ENCODE assay signal across 20 cellular contexts in the genomic region with DNA sequence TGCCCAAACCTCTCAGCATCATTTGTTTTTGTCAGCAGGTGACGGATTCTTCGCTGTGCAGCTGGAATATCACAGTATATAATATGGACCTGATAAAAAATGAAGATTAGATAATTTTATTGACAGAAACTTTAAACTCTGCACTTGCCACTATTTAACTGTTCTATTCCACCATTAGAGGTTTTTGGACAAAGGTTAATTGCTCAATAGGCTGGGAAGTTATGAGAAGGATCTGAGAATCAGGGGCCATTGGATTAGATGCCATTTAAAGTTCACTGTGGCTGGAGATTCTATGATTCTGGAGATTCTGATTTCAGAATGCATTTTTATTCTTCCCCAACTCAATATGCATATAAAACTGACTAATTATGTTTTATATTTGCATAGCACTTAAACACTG.
"Had no signal": no experiment of that assay in that cellular context is flagged by ENCODE, and none has a peak within 500 bp of the region (broad histone marks: within the 10 kb centered on the region; RNA-seq: fewer than 3 reads in every experiment).

No MANE protein-coding gene starts in this region.

- H3K79me2 ChIP-seq: parathyroid adenoma had no signal

- H3K4me3 ChIP-seq: dorsolateral prefrontal cortex, mucosa of descending colon, thoracic aorta, transverse colon, upper lobe of right lung, vagina had no signal

- H3K9ac ChIP-seq: parathyroid adenoma had no signal

- DNase-seq: dorsolateral prefrontal cortex; effector CD4-positive, alpha-beta T cell; hypothalamus; immature natural killer cell; islet precursor cell; kidney glomerular epithelial cell; mesenchymal stem cell; mucosa of descending colon; naive B cell; stimulated activated CD4-positive, alpha-beta T cell treated with anti-CD3 and anti-CD28 coated beads, Interleukin-15, amount 100 ng/mL, for 24 hours; stimulated activated CD4-positive, alpha-beta T cell treated with anti-CD3 and anti-CD28 coated beads, Interleukin-2, amount 100 ng/mL, for 48 hours; stimulated activated naive B cell treated with anti-CD40 and anti-IgM and Interleukin-4, amounts not matched to agents 10 μg/mL and 1 μg/mL and 100 μg/mL, for 72 hours; transverse colon; upper lobe of right lung had no signal

- H3K4me1 ChIP-seq: parathyroid adenoma, upper lobe of right lung had no signal

- H3K9me3 ChIP-seq: mucosa of descending colon, neutrophil, thoracic aorta, transverse colon, upper lobe of right lung, vagina had no signal

- H3K36me3 ChIP-seq: neutrophil, thoracic aorta, transverse colon, upper lobe of right lung, vagina had no signal

- H3K27me3 ChIP-seq: dorsolateral prefrontal cortex, neutrophil, transverse colon, upper lobe of right lung, vagina had no signal

- H2AFZ ChIP-seq: parathyroid adenoma had no signal

- H3K27ac ChIP-seq: dorsolateral prefrontal cortex, neutrophil, parathyroid adenoma, thoracic aorta, transverse colon, upper lobe of right lung, vagina had no signal

- ATAC-seq: mucosa of descending colon; natural killer cell treated with Interleukin-12 subunit alpha and Interleukin-12 subunit beta and Interleukin-15 and Interleukin-18, amount 100 ng/mL, for 72 hours; sciatic nerve; stimulated activated naive B cell treated with anti-CD40 and anti-IgM and Interleukin-4, amounts not matched to agents 10 μg/mL and 1 μg/mL and 100 μg/mL, for 72 hours; upper lobe of right lung had no signal
